8 cellular contexts compared by ENCODE assay signal in genomic region chr4:1055721-1056590, GRCh38. TPM values are rescaled to one million over a fixed set of nuclear protein-coding genes. Genes with fewer than 3 reads are reported as not detected.
DNase-seq lines count a peak whose midpoint lies in the region; ATAC-seq and TF ChIP-seq lines count a peak whose summit lies in the region.
"Had no signal": no experiment of that assay in that cellular context is flagged by ENCODE, and none has a peak within 500 bp of the region (broad histone marks: within the 10 kb centered on the region; RNA-seq: fewer than 3 reads in every experiment).

No MANE protein-coding gene starts in this region.

- H3F3A ChIP-seq in GM23338 (replicated peaks; ENCODE audit: low read depth), result no peaks in the 10 kb centered on the region

- ATAC-seq in GM23338, result peak; percentile 90

- H3K9me2 ChIP-seq in GM23338 (ENCODE audit: insufficient read depth), result no peaks in the 10 kb centered on the region

- TF ChIP-seq CTCF in GM23338 (conservative IDR thresholded peaks at IDR 0.05; ENCODE audit: low read depth in 2 of 2) (no peak), glutamatergic neuron (IDR thresholded peaks at IDR 0.05; ENCODE audit: partially characterized antibody, unreplicated experiment) (no peak)

- H3K27ac Mint-ChIP-seq in GM23338 (no peak overlapping the region), glutamatergic neuron (ENCODE audit: unreplicated experiment) (no peak overlapping the region)
- peak overlapping the region; percentile 72 for H3K27ac Mint-ChIP-seq in activated naive CD8-positive, alpha-beta T cell treated with anti-CD3 and anti-CD28 coated beads for 36 hours
- H3K27ac Mint-ChIP-seq in stimulated activated naive CD8-positive, alpha-beta T cell treated with anti-CD3 and anti-CD28 coated beads, Interleukin-15, Interleukin-2, amounts not matched to agents 100 ng/mL and 50 ng/mL, for 24 hours, result peak overlapping the region; percentile 72

- no peaks in the 10 kb centered on the region for H3K4me1 ChIP-seq in GM23338 (ENCODE audit: insufficient read depth)
- peaks cover 9% of the 10 kb centered on the region for H3K4me1 ChIP-seq in mononuclear cell (ENCODE audit: insufficient read depth, low read length)

- no peak overlapping the region for H3K27ac ChIP-seq in GM23338 (ENCODE audit: low read depth)
- H3K27ac ChIP-seq: neutrophil had no signal

- H3K4me1 Mint-ChIP-seq in GM23338, result peaks cover 9% of the 10 kb centered on the region
- peaks cover 9% of the 10 kb centered on the region for H3K4me1 Mint-ChIP-seq in activated naive CD8-positive, alpha-beta T cell treated with anti-CD3 and anti-CD28 coated beads for 36 hours
- H3K4me1 Mint-ChIP-seq in stimulated activated naive CD8-positive, alpha-beta T cell treated with anti-CD3 and anti-CD28 coated beads, Interleukin-15, Interleukin-2, amounts not matched to agents 100 ng/mL and 50 ng/mL, for 24 hours (ENCODE audit: low read depth), result peaks cover 12% of the 10 kb centered on the region
- H3K4me1 Mint-ChIP-seq in glutamatergic neuron (ENCODE audit: low read depth, unreplicated experiment), result peaks cover 32% of the 10 kb centered on the region

- H3K27me3 Mint-ChIP-seq in GM23338 (ENCODE audit: insufficient read depth, low read depth, poor library complexity) (peaks cover 18% of the 10 kb centered on the region), glutamatergic neuron (ENCODE audit: unreplicated experiment) (peaks cover 9% of the 10 kb centered on the region)
- H3K27me3 Mint-ChIP-seq in activated naive CD8-positive, alpha-beta T cell treated with anti-CD3 and anti-CD28 coated beads for 36 hours, result no peaks in the 10 kb centered on the region
- no peaks in the 10 kb centered on the region for H3K27me3 Mint-ChIP-seq in stimulated activated naive CD8-positive, alpha-beta T cell treated with anti-CD3 and anti-CD28 coated beads, Interleukin-15, Interleukin-2, amounts not matched to agents 100 ng/mL and 50 ng/mL, for 24 hours

- no peaks in the 10 kb centered on the region for H3K36me3 Mint-ChIP-seq in GM23338 (ENCODE audit: low read depth)
- H3K36me3 Mint-ChIP-seq in activated naive CD8-positive, alpha-beta T cell treated with anti-CD3 and anti-CD28 coated beads for 36 hours, result no peaks in the 10 kb centered on the region
- H3K36me3 Mint-ChIP-seq in stimulated activated naive CD8-positive, alpha-beta T cell treated with anti-CD3 and anti-CD28 coated beads, Interleukin-15, Interleukin-2, amounts not matched to agents 100 ng/mL and 50 ng/mL, for 24 hours (ENCODE audit: low read depth), result no peaks in the 10 kb centered on the region
- peaks cover 9% of the 10 kb centered on the region for H3K36me3 Mint-ChIP-seq in glutamatergic neuron (ENCODE audit: unreplicated experiment)

- H3K27me3 ChIP-seq in GM23338 (ENCODE audit: insufficient read depth) (no peaks in the 10 kb centered on the region), mononuclear cell (ENCODE audit: insufficient read depth, low read length) (no peaks in the 10 kb centered on the region)

- H3K9me3 Mint-ChIP-seq in GM23338 (no peaks in the 10 kb centered on the region), glutamatergic neuron (ENCODE audit: unreplicated experiment) (peaks cover 10% of the 10 kb centered on the region)
- H3K9me3 Mint-ChIP-seq in activated naive CD8-positive, alpha-beta T cell treated with anti-CD3 and anti-CD28 coated beads for 36 hours, result no peaks in the 10 kb centered on the region
- H3K9me3 Mint-ChIP-seq in stimulated activated naive CD8-positive, alpha-beta T cell treated with anti-CD3 and anti-CD28 coated beads, Interleukin-15, Interleukin-2, amounts not matched to agents 100 ng/mL and 50 ng/mL, for 24 hours, result no peaks in the 10 kb centered on the region

- H3K36me3 ChIP-seq in GM23338 (ENCODE audit: insufficient read depth), result no peaks in the 10 kb centered on the region
- H3K36me3 ChIP-seq: neutrophil had no signal

- H4K20me1 ChIP-seq in GM23338 (replicated peaks; ENCODE audit: insufficient read depth), result no peaks in the 10 kb centered on the region

- peak overlapping the region; percentile 60 for H3K4me2 ChIP-seq in GM23338

- H3K79me2 ChIP-seq in GM23338 (replicated peaks; ENCODE audit: insufficient read depth), result no peaks in the 10 kb centered on the region

- H2AFZ ChIP-seq in GM23338, result peak overlapping the region; percentile 87

- 0 out of 2 replicates have a peak overlapping the region, but pooled peaks have one; percentile 20 for H3K4me3 ChIP-seq in GM23338
- H3K4me3 ChIP-seq in mononuclear cell (ENCODE audit: low read length), result peak overlapping the region; percentile 24

- H3K4me3 Mint-ChIP-seq in GM23338 (peak overlapping the region; percentile 17; the same call in 2 of the 3 replicates), glutamatergic neuron (ENCODE audit: unreplicated experiment) (no peak overlapping the region)
- peak overlapping the region; percentile 70 for H3K4me3 Mint-ChIP-seq in activated naive CD8-positive, alpha-beta T cell treated with anti-CD3 and anti-CD28 coated beads for 36 hours
- H3K4me3 Mint-ChIP-seq in stimulated activated naive CD8-positive, alpha-beta T cell treated with anti-CD3 and anti-CD28 coated beads, Interleukin-15, Interleukin-2, amounts not matched to agents 100 ng/mL and 50 ng/mL, for 24 hours, result peak overlapping the region; percentile 47

- no peaks in the 10 kb centered on the region for H3K9me3 ChIP-seq in mononuclear cell (ENCODE audit: low read depth, low read length)
- H3K9me3 ChIP-seq: neutrophil had no signal

- peak; percentile 66 for DNase-seq in GM23338 (ENCODE audit: low spot score)
- DNase-seq in T-helper 1 cell, result peak; percentile 51 to 83 (median 72)
- DNase-seq in activated naive CD8-positive, alpha-beta T cell treated with anti-CD3 and anti-CD28 coated beads for 36 hours, result peak; percentile 76
- no peak for DNase-seq in glutamatergic neuron
- DNase-seq in NCI-H2171 (lab: John Stamatoyannopoulos, UW), result no peak

TF ChIP-seq in GM23338, 12 proteins besides CTCF, POLR2A, EP300 and RAD21 (continues in another document):
- no peak for TF ChIP-seq ZNF114 (CRISPR knock-in tag; IDR thresholded peaks at IDR 0.05)
- TF ChIP-seq ZNF331 (CRISPR knock-in tag; IDR thresholded peaks at IDR 0.05; ENCODE audit: low read depth), result no peak
- TF ChIP-seq EZH2phosphoT487 (IDR thresholded peaks at IDR 0.05; ENCODE audit: unreplicated experiment), result no peak
- TF ChIP-seq, protein P1, sequence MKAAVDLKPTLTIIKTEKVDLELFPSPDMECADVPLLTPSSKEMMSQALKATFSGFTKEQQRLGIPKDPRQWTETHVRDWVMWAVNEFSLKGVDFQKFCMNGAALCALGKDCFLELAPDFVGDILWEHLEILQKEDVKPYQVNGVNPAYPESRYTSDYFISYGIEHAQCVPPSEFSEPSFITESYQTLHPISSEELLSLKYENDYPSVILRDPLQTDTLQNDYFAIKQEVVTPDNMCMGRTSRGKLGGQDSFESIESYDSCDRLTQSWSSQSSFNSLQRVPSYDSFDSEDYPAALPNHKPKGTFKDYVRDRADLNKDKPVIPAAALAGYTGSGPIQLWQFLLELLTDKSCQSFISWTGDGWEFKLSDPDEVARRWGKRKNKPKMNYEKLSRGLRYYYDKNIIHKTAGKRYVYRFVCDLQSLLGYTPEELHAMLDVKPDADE (IDR thresholded peaks at IDR 0.05), result no peak
- no peak for TF ChIP-seq EZH2 (IDR thresholded peaks at IDR 0.05; ENCODE audit: low read depth, unreplicated experiment)
- TF ChIP-seq JUNB (IDR thresholded peaks at IDR 0.05; ENCODE audit: unreplicated experiment), result no peak
- TF ChIP-seq STAT1 (IDR thresholded peaks at IDR 0.05; ENCODE audit: unreplicated experiment), result no peak
- TF ChIP-seq CREB1 (CRISPR knock-in tag; IDR thresholded peaks at IDR 0.05; ENCODE audit: low read depth), result no peak
- TF ChIP-seq, protein P2, sequence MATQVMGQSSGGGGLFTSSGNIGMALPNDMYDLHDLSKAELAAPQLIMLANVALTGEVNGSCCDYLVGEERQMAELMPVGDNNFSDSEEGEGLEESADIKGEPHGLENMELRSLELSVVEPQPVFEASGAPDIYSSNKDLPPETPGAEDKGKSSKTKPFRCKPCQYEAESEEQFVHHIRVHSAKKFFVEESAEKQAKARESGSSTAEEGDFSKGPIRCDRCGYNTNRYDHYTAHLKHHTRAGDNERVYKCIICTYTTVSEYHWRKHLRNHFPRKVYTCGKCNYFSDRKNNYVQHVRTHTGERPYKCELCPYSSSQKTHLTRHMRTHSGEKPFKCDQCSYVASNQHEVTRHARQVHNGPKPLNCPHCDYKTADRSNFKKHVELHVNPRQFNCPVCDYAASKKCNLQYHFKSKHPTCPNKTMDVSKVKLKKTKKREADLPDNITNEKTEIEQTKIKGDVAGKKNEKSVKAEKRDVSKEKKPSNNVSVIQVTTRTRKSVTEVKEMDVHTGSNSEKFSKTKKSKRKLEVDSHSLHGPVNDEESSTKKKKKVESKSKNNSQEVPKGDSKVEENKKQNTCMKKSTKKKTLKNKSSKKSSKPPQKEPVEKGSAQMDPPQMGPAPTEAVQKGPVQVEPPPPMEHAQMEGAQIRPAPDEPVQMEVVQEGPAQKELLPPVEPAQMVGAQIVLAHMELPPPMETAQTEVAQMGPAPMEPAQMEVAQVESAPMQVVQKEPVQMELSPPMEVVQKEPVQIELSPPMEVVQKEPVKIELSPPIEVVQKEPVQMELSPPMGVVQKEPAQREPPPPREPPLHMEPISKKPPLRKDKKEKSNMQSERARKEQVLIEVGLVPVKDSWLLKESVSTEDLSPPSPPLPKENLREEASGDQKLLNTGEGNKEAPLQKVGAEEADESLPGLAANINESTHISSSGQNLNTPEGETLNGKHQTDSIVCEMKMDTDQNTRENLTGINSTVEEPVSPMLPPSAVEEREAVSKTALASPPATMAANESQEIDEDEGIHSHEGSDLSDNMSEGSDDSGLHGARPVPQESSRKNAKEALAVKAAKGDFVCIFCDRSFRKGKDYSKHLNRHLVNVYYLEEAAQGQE (IDR thresholded peaks at IDR 0.05; ENCODE audit: unreplicated experiment), result no peak

RNA-seq across cellular contexts. Expression of gene FGFRL1, which starts 44.5 kb away (rescaled TPM):
- 28.6 and 35.8 TPM in 2 replicates for total RNA-seq in GM23338 (2014; rRNA removed; shearing (Covaris generic))
- 7.0 and 7.3 TPM in 2 replicates for polyA plus RNA-seq in GM23338 (2016; fragmentation: Nextera tagmentation; extraction: Ambion mirVana)
- 10 to 100 TPM; 17.0 to 17.2 TPM for total RNA-seq in activated naive CD8-positive, alpha-beta T cell treated with anti-CD3 and anti-CD28 coated beads for 36 hours
- 5.8 TPM for total RNA-seq in mononuclear cell
- total RNA-seq in glutamatergic neuron (ENCODE audit: unreplicated experiment), result 20.9 TPM

RNA-seq across cellular contexts. Expression of gene RNF212, which starts 57.4 kb away (rescaled TPM):
- total RNA-seq in GM23338 (2014; rRNA removed; shearing (Covaris generic)), result 11.8 and 20.6 TPM in 2 replicates
- 17.0 and 19.7 TPM in 2 replicates for polyA plus RNA-seq in GM23338 (2016; fragmentation: Nextera tagmentation; extraction: Ambion mirVana)
- 1 to 10 TPM; 3.3 to 3.8 TPM for total RNA-seq in activated naive CD8-positive, alpha-beta T cell treated with anti-CD3 and anti-CD28 coated beads for 36 hours
- 3.1 TPM for total RNA-seq in mononuclear cell
- total RNA-seq in glutamatergic neuron (ENCODE audit: unreplicated experiment), result 11.1 TPM

Comparison
In these comparisons a context has a peak if more than half of its experiments do, and no peak if none do; other contexts are left out.
1. DNase-seq: peak in GM23338 (single experiment), T-helper 1 cell (5 of 5) and activated naive CD8-positive, alpha-beta T cell treated with anti-CD3 and anti-CD28 coated beads for 36 hours (single experiment); none in glutamatergic neuron (single experiment) and NCI-H2171 (single experiment).
2. H3K27ac Mint-ChIP-seq: peak in activated naive CD8-positive, alpha-beta T cell treated with anti-CD3 and anti-CD28 coated beads for 36 hours (single experiment) and stimulated activated naive CD8-positive, alpha-beta T cell treated with anti-CD3 and anti-CD28 coated beads, Interleukin-15, Interleukin-2, amounts not matched to agents 100 ng/mL and 50 ng/mL, for 24 hours (single experiment); none in GM23338 (single experiment) and glutamatergic neuron (single experiment).